14 cellular contexts compared by ENCODE assay signal in the genomic region with DNA sequence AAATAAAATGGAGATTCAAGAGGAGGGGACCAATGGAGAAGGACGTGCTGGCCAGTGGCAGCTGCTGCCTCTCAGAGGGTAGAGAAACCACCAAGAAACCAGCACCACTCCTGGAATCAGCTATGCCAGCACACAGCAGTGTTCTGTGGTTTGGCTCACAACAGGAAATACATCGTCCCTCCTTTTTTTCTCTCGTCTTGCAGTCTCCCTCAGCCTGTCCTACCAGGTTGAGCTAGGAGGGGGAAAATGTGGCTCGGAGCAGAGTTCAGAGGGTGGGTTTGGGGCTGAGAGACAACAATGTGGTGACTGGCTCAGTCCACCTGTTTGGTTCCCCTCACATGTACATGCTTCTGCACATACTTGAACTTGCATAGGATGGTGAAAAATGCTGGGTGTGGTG. TPM values are rescaled to one million over a fixed set of nuclear protein-coding genes. Genes with fewer than 3 reads are reported as not detected.
DNase-seq lines count a peak whose midpoint lies in the region; ATAC-seq and TF ChIP-seq lines count a peak whose summit lies in the region.
"Had no signal": no experiment of that assay in that cellular context is flagged by ENCODE, and none has a peak within 500 bp of the region (broad histone marks: within the 10 kb centered on the region; RNA-seq: fewer than 3 reads in every experiment).

No MANE protein-coding gene starts in this region.

- no peaks in the 10 kb centered on the region for H3K9me3 Mint-ChIP-seq in activated CD8-positive, alpha-beta memory T cell treated with anti-CD3 and anti-CD28 coated beads, Interleukin-2, amount 10 ng/mL, durations not matched to agents 7 days and 5 days (ENCODE audit: low read depth)
- no peaks in the 10 kb centered on the region for H3K9me3 Mint-ChIP-seq in activated T-helper 2 cell treated with anti-CD3 and anti-CD28 coated beads, Interferon-gamma antibody, Interleukin-2, Interleukin-4, amounts not matched to agents 10 μg/mL and 5 μg/mL and 100 μg/mL, durations not matched to agents 14 hours and 24 hours and 36 hours

- peaks cover 3% of the 10 kb centered on the region for H3K36me3 Mint-ChIP-seq in activated CD8-positive, alpha-beta memory T cell treated with anti-CD3 and anti-CD28 coated beads, Interleukin-2, amount 10 ng/mL, durations not matched to agents 7 days and 5 days
- H3K36me3 Mint-ChIP-seq in activated T-helper 2 cell treated with anti-CD3 and anti-CD28 coated beads, Interferon-gamma antibody, Interleukin-2, Interleukin-4, amounts not matched to agents 10 μg/mL and 5 μg/mL and 100 μg/mL, durations not matched to agents 14 hours and 24 hours and 36 hours (ENCODE audit: low read depth): peaks cover 25% of the 10 kb centered on the region

- intact Hi-C loops in activated T-helper 2 cell treated with anti-CD3 and anti-CD28 coated beads, Interferon-gamma antibody, Interleukin-2, Interleukin-4, amounts not matched to agents 10 μg/mL and 5 μg/mL and 100 μg/mL, durations not matched to agents 14 hours and 24 hours and 36 hours (cut with micrococcal nuclease): no loop called here

- H3K27ac ChIP-seq in MM.1S (ENCODE audit: low read length): peak overlapping the region; percentile 69; the same call in 1 of the 2 replicates
- H3K27ac ChIP-seq: epithelial cell of prostate, pancreas had no signal

- TF ChIP-seq CTCF in MM.1S (IDR thresholded peaks at IDR 0.05; ENCODE audit: low read length): no peak

- no peaks in the 10 kb centered on the region for H4K20me1 ChIP-seq in MM.1S (ENCODE audit: insufficient read depth, low read length)

- no peaks in the 10 kb centered on the region for H3K79me2 ChIP-seq in MM.1S (ENCODE audit: low read length)

- peaks cover 25% of the 10 kb centered on the region for H3K4me1 Mint-ChIP-seq in activated CD8-positive, alpha-beta memory T cell treated with anti-CD3 and anti-CD28 coated beads, Interleukin-2, amount 10 ng/mL, durations not matched to agents 7 days and 5 days
- H3K4me1 Mint-ChIP-seq in activated T-helper 2 cell treated with anti-CD3 and anti-CD28 coated beads, Interferon-gamma antibody, Interleukin-2, Interleukin-4, amounts not matched to agents 10 μg/mL and 5 μg/mL and 100 μg/mL, durations not matched to agents 14 hours and 24 hours and 36 hours (ENCODE audit: low read depth): peaks cover 30% of the 10 kb centered on the region

- H3K27me3 ChIP-seq in MM.1S (replicated peaks; ENCODE audit: insufficient read depth, low read length): no peaks in the 10 kb centered on the region
- H3K27me3 ChIP-seq: pancreas had no signal

- peak; percentile 74 for DNase-seq in activated CD8-positive, alpha-beta memory T cell treated with anti-CD3 and anti-CD28 coated beads, Interleukin-2, amount 10 ng/mL, durations not matched to agents 7 days and 5 days
- DNase-seq in activated CD8-positive, alpha-beta memory T cell treated with anti-CD3 and anti-CD28 coated beads, Interleukin-2, amount 50 U/mL, for 4 hours: no peak
- DNase-seq in MM.1S: peak; percentile 74
- DNase-seq in activated T-helper 2 cell treated with anti-CD3 and anti-CD28 coated beads, Interferon-gamma antibody, Interleukin-2, Interleukin-4, amounts not matched to agents 10 μg/mL and 5 μg/mL and 100 μg/mL, durations not matched to agents 14 hours and 24 hours and 36 hours (ENCODE audit: low spot score): peak; percentile 32
- DNase-seq in stimulated activated CD8-positive, alpha-beta memory T cell treated with anti-CD3 and anti-CD28 coated beads, Interleukin-4, amount 100 ng/mL, for 48 hours: peak; percentile 41
- DNase-seq: IMR-90; NCI-H2227 treated with DMSO at 0.1 percent for 48 hours; stimulated activated CD4-positive, alpha-beta T cell treated with anti-CD3 and anti-CD28 coated beads, Interleukin-2, amount 100 ng/mL, for 48 hours; substantia nigra had no signal

- H3K4me3 ChIP-seq in MM.1S (ENCODE audit: low read length): no peak overlapping the region; the same call in 1 of the 2 replicates
- H3K4me3 ChIP-seq: pancreas had no signal

- H3F3A ChIP-seq in MM.1S (ENCODE audit: insufficient read depth, low read length): peaks cover 23% of the 10 kb centered on the region

- H3K4me1 ChIP-seq in MM.1S (ENCODE audit: low read length): peaks cover 27% of the 10 kb centered on the region
- H3K4me1 ChIP-seq: pancreas had no signal

- H3K36me3 ChIP-seq in MM.1S (replicated peaks; ENCODE audit: insufficient read depth, low read length): no peaks in the 10 kb centered on the region; the same call in 1 of the 2 replicates

- H3K27ac Mint-ChIP-seq in activated CD8-positive, alpha-beta memory T cell treated with anti-CD3 and anti-CD28 coated beads, Interleukin-2, amount 10 ng/mL, durations not matched to agents 7 days and 5 days: peak overlapping the region; percentile 81
- H3K27ac Mint-ChIP-seq in activated T-helper 2 cell treated with anti-CD3 and anti-CD28 coated beads, Interferon-gamma antibody, Interleukin-2, Interleukin-4, amounts not matched to agents 10 μg/mL and 5 μg/mL and 100 μg/mL, durations not matched to agents 14 hours and 24 hours and 36 hours: peak overlapping the region; percentile 78

- H3K4me2 ChIP-seq in MM.1S (ENCODE audit: low read depth, low read length): peak overlapping the region; percentile 71; the same call in 1 of the 2 replicates

- ATAC-seq in activated CD8-positive, alpha-beta memory T cell treated with anti-CD3 and anti-CD28 coated beads, Interleukin-2, amount 10 ng/mL, durations not matched to agents 7 days and 5 days: peak; percentile 86
- ATAC-seq in GM19455 (IDR thresholded peaks at IDR 0.05; ENCODE audit: unreplicated experiment): no peak
- ATAC-seq in HG03439 (IDR thresholded peaks at IDR 0.05; ENCODE audit: unreplicated experiment): no peak
- ATAC-seq in HG03442 (IDR thresholded peaks at IDR 0.05; ENCODE audit: unreplicated experiment): no peak
- ATAC-seq: pancreas had no signal

- H3K9me3 ChIP-seq in MM.1S (replicated peaks; ENCODE audit: insufficient read depth, low read length): no peaks in the 10 kb centered on the region
- H3K9me3 ChIP-seq: pancreas had no signal

- H3K27me3 Mint-ChIP-seq in activated CD8-positive, alpha-beta memory T cell treated with anti-CD3 and anti-CD28 coated beads, Interleukin-2, amount 10 ng/mL, durations not matched to agents 7 days and 5 days: no peaks in the 10 kb centered on the region
- H3K27me3 Mint-ChIP-seq in activated T-helper 2 cell treated with anti-CD3 and anti-CD28 coated beads, Interferon-gamma antibody, Interleukin-2, Interleukin-4, amounts not matched to agents 10 μg/mL and 5 μg/mL and 100 μg/mL, durations not matched to agents 14 hours and 24 hours and 36 hours (ENCODE audit: low read depth): no peaks in the 10 kb centered on the region

- peak overlapping the region; percentile 64 for H2AFZ ChIP-seq in MM.1S (ENCODE audit: low read length)

- H3K9ac ChIP-seq in MM.1S (ENCODE audit: low read length): peak overlapping the region; percentile 36; the same call in 1 of the 2 replicates

- H3K9me2 ChIP-seq in MM.1S (replicated peaks; ENCODE audit: insufficient read depth, low read length): no peaks in the 10 kb centered on the region

- H3K4me3 Mint-ChIP-seq in activated CD8-positive, alpha-beta memory T cell treated with anti-CD3 and anti-CD28 coated beads, Interleukin-2, amount 10 ng/mL, durations not matched to agents 7 days and 5 days: no peak overlapping the region
- H3K4me3 Mint-ChIP-seq in activated T-helper 2 cell treated with anti-CD3 and anti-CD28 coated beads, Interferon-gamma antibody, Interleukin-2, Interleukin-4, amounts not matched to agents 10 μg/mL and 5 μg/mL and 100 μg/mL, durations not matched to agents 14 hours and 24 hours and 36 hours (ENCODE audit: low read depth): no peak overlapping the region

- CTCF ChIA-PET in activated CD8-positive, alpha-beta memory T cell treated with anti-CD3 and anti-CD28 coated beads, Interleukin-2, amount 10 ng/mL, durations not matched to agents 7 days and 5 days (lab: Charles Lee): interaction anchor here (1.0 to 4.1 kb wide), 9 partner anchors 8 to 202 kb away, joined by 3 to 15 read pairs (median 4); a partner anchor contains a TSS

RNA-seq across cellular contexts. Expression of a gene that starts 19.9 kb away (rescaled TPM):
- 1 to 10 TPM; 2.3 to 3.2 TPM for total RNA-seq in activated CD8-positive, alpha-beta memory T cell treated with anti-CD3 and anti-CD28 coated beads, Interleukin-2, amount 10 ng/mL, durations not matched to agents 7 days and 5 days
- 11.6 and 11.8 TPM in 2 replicates for total RNA-seq in activated T-helper 2 cell treated with anti-CD3 and anti-CD28 coated beads, Interferon-gamma antibody, Interleukin-2, Interleukin-4, amounts not matched to agents 10 μg/mL and 5 μg/mL and 100 μg/mL, durations not matched to agents 14 hours and 24 hours and 36 hours

RNA-seq across cellular contexts. Expression of a gene that starts 20.8 kb away (rescaled TPM):
- 10 to 100 TPM; 16.8 to 19.1 TPM for total RNA-seq in activated CD8-positive, alpha-beta memory T cell treated with anti-CD3 and anti-CD28 coated beads, Interleukin-2, amount 10 ng/mL, durations not matched to agents 7 days and 5 days
- total RNA-seq in activated T-helper 2 cell treated with anti-CD3 and anti-CD28 coated beads, Interferon-gamma antibody, Interleukin-2, Interleukin-4, amounts not matched to agents 10 μg/mL and 5 μg/mL and 100 μg/mL, durations not matched to agents 14 hours and 24 hours and 36 hours: 18.0 and 20.7 TPM in 2 replicates

RNA-seq across cellular contexts. Expression of a gene that starts 21.1 kb away (rescaled TPM):
- 100 to 1,000 TPM; 188 to 210 TPM for total RNA-seq in activated CD8-positive, alpha-beta memory T cell treated with anti-CD3 and anti-CD28 coated beads, Interleukin-2, amount 10 ng/mL, durations not matched to agents 7 days and 5 days
- total RNA-seq in activated T-helper 2 cell treated with anti-CD3 and anti-CD28 coated beads, Interferon-gamma antibody, Interleukin-2, Interleukin-4, amounts not matched to agents 10 μg/mL and 5 μg/mL and 100 μg/mL, durations not matched to agents 14 hours and 24 hours and 36 hours: 166 and 170 TPM in 2 replicates

RNA-seq across cellular contexts. Expression of a gene that starts 41.9 kb away (rescaled TPM):
- total RNA-seq in activated CD8-positive, alpha-beta memory T cell treated with anti-CD3 and anti-CD28 coated beads, Interleukin-2, amount 10 ng/mL, durations not matched to agents 7 days and 5 days: 10 to 100 TPM; 13.5 to 14.5 TPM
- 9.9 and 10.1 TPM in 2 replicates for total RNA-seq in activated T-helper 2 cell treated with anti-CD3 and anti-CD28 coated beads, Interferon-gamma antibody, Interleukin-2, Interleukin-4, amounts not matched to agents 10 μg/mL and 5 μg/mL and 100 μg/mL, durations not matched to agents 14 hours and 24 hours and 36 hours

RNA-seq across cellular contexts. Expression of a gene that starts 55.4 kb away (rescaled TPM):
- total RNA-seq in activated CD8-positive, alpha-beta memory T cell treated with anti-CD3 and anti-CD28 coated beads, Interleukin-2, amount 10 ng/mL, durations not matched to agents 7 days and 5 days: 10 to 100 TPM; 45.9 to 53.1 TPM
- total RNA-seq in activated T-helper 2 cell treated with anti-CD3 and anti-CD28 coated beads, Interferon-gamma antibody, Interleukin-2, Interleukin-4, amounts not matched to agents 10 μg/mL and 5 μg/mL and 100 μg/mL, durations not matched to agents 14 hours and 24 hours and 36 hours: 65.4 and 68.1 TPM in 2 replicates
